Comparison of ENCODE assay signal across 8 cellular contexts in the genomic region with DNA sequence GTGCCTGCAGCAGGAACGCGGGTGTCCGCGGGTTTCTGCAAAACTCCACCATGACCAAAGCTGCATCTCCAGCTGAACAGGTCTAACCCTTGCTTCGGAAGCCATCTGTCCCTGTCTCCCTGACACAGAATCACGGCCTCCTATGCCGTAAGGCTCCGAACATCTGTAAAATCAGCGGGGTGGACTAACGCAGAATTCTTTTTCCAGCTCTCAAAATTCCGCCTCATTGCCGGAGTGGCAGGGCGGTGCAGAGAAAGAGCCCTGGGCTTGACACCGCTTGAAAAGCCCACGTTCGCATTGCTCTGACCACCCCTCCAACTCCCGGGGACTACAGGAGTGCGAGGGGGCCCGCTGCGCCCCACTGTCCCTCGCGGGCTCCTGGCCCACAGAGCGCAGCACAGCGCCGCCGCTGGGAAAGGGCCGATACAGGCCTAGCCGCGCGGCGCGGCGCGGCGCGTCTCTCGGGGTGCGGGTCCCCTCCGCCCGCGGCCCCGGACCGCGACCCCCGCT. TPM values are rescaled to one million over a fixed set of nuclear protein-coding genes. Genes with fewer than 3 reads are reported as not detected.
DNase-seq lines count a peak whose midpoint lies in the region; ATAC-seq and TF ChIP-seq lines count a peak whose summit lies in the region.

No MANE protein-coding gene starts in this region.

- H3K27me3 ChIP-seq in foreskin keratinocyte = no peaks in the 10 kb centered on the region

- peak overlapping the region; percentile 90 for H3K27ac ChIP-seq in foreskin keratinocyte

- H3K36me3 Mint-ChIP-seq in activated CD4-positive, alpha-beta T cell treated with anti-CD3 and anti-CD28 coated beads, Interleukin-2, amount 10 ng/mL, durations not matched to agents 24 days and 14 days (ENCODE audit: low read depth) = no peaks in the 10 kb centered on the region
- H3K36me3 Mint-ChIP-seq in activated CD4-positive, alpha-beta memory T cell treated with anti-CD3 and anti-CD28 coated beads, Interleukin-2, amount 10 ng/mL, durations not matched to agents 7 days and 5 days (ENCODE audit: low read depth) = no peaks in the 10 kb centered on the region

- H3K27ac Mint-ChIP-seq in activated CD4-positive, alpha-beta T cell treated with anti-CD3 and anti-CD28 coated beads, Interleukin-2, amount 10 ng/mL, durations not matched to agents 24 days and 14 days = no peak overlapping the region
- no peak overlapping the region for H3K27ac Mint-ChIP-seq in activated CD4-positive, alpha-beta memory T cell treated with anti-CD3 and anti-CD28 coated beads, Interleukin-2, amount 10 ng/mL, durations not matched to agents 7 days and 5 days

- ATAC-seq in GM21576 (IDR thresholded peaks at IDR 0.05; ENCODE audit: unreplicated experiment) (peak; percentile 53), foreskin keratinocyte (peak; percentile 57), omental fat pad (ENCODE audit: low FRiP score) (peak; percentile 71)

- DNase-seq in activated CD4-positive, alpha-beta T cell treated with anti-CD3 and anti-CD28 coated beads, Interleukin-2, amount 10 ng/mL, durations not matched to agents 24 days and 14 days = no peak
- no peak for DNase-seq in activated CD4-positive, alpha-beta T cell treated with anti-CD3 and anti-CD28 coated beads for 48 hours
- peak; percentile 57 for DNase-seq in HuH-7 (ENCODE audit: low spot score)
- DNase-seq in activated CD4-positive, alpha-beta memory T cell treated with anti-CD3 and anti-CD28 coated beads, Interleukin-2, amount 10 ng/mL, durations not matched to agents 7 days and 5 days = peak; percentile 17
- DNase-seq in foreskin keratinocyte = peak in 1 of 2 donors; percentile 45
- no peak for DNase-seq in omental fat pad (ENCODE audit: low spot score)
- DNase-seq in NCI-H1436 (lab: John Stamatoyannopoulos, UW) = no peak

- H3K4me3 Mint-ChIP-seq in activated CD4-positive, alpha-beta T cell treated with anti-CD3 and anti-CD28 coated beads, Interleukin-2, amount 10 ng/mL, durations not matched to agents 24 days and 14 days = peak overlapping the region; percentile 86
- peak overlapping the region; percentile 81 for H3K4me3 Mint-ChIP-seq in activated CD4-positive, alpha-beta memory T cell treated with anti-CD3 and anti-CD28 coated beads, Interleukin-2, amount 10 ng/mL, durations not matched to agents 7 days and 5 days

- H3K4me1 ChIP-seq in foreskin keratinocyte = peaks cover 29% of the 10 kb centered on the region

- H3K9me3 Mint-ChIP-seq in activated CD4-positive, alpha-beta T cell treated with anti-CD3 and anti-CD28 coated beads, Interleukin-2, amount 10 ng/mL, durations not matched to agents 24 days and 14 days = no peaks in the 10 kb centered on the region
- no peaks in the 10 kb centered on the region for H3K9me3 Mint-ChIP-seq in activated CD4-positive, alpha-beta memory T cell treated with anti-CD3 and anti-CD28 coated beads, Interleukin-2, amount 10 ng/mL, durations not matched to agents 7 days and 5 days

- TF ChIP-seq CTCF in foreskin keratinocyte (conservative IDR thresholded peaks at IDR 0.05) (peak; percentile 56), omental fat pad (IDR thresholded peaks at IDR 0.05) (no peak)

- H3K27me3 Mint-ChIP-seq in activated CD4-positive, alpha-beta T cell treated with anti-CD3 and anti-CD28 coated beads, Interleukin-2, amount 10 ng/mL, durations not matched to agents 24 days and 14 days = peaks cover 31% of the 10 kb centered on the region
- peaks cover 25% of the 10 kb centered on the region for H3K27me3 Mint-ChIP-seq in activated CD4-positive, alpha-beta memory T cell treated with anti-CD3 and anti-CD28 coated beads, Interleukin-2, amount 10 ng/mL, durations not matched to agents 7 days and 5 days

- intact Hi-C loops in activated CD4-positive, alpha-beta T cell treated with anti-CD3 and anti-CD28 coated beads, Interleukin-2, amount 10 ng/mL, durations not matched to agents 24 days and 14 days (cut with micrococcal nuclease) = loop anchor here (1.0 kb wide), 3 partner anchors 139 to 277 kb away; a partner anchor contains a TSS

- CTCF ChIA-PET in activated CD4-positive, alpha-beta memory T cell treated with anti-CD3 and anti-CD28 coated beads, Interleukin-2, amount 10 ng/mL, durations not matched to agents 7 days and 5 days (lab: Charles Lee) = interaction anchor here (0.6 to 2.9 kb wide), 25 partner anchors 9 to 583 kb away, joined by 3 to 22 read pairs (median 6); a partner anchor contains a TSS

- peaks cover 39% of the 10 kb centered on the region for H3K4me1 Mint-ChIP-seq in activated CD4-positive, alpha-beta T cell treated with anti-CD3 and anti-CD28 coated beads, Interleukin-2, amount 10 ng/mL, durations not matched to agents 24 days and 14 days
- H3K4me1 Mint-ChIP-seq in activated CD4-positive, alpha-beta memory T cell treated with anti-CD3 and anti-CD28 coated beads, Interleukin-2, amount 10 ng/mL, durations not matched to agents 7 days and 5 days = peaks cover 49% of the 10 kb centered on the region

- POLR2A ChIA-PET in activated CD4-positive, alpha-beta memory T cell treated with anti-CD3 and anti-CD28 coated beads, Interleukin-2, amount 10 ng/mL, durations not matched to agents 7 days and 5 days (lab: Charles Lee) = interaction anchor here (1.0 to 2.2 kb wide), 6 partner anchors 9 to 163 kb away, joined by 3 to 9 read pairs (median 5); no protein-coding TSS in a partner anchor

RNA-seq across cellular contexts. Expression of a gene that starts 0.4 kb away (rescaled TPM):
- 1.3 TPM in 2 replicates for total RNA-seq in activated CD4-positive, alpha-beta T cell treated with anti-CD3 and anti-CD28 coated beads, Interleukin-2, amount 10 ng/mL, durations not matched to agents 24 days and 14 days
- 1 to 10 TPM; 4.8 to 5.1 TPM for total RNA-seq in activated CD4-positive, alpha-beta memory T cell treated with anti-CD3 and anti-CD28 coated beads, Interleukin-2, amount 10 ng/mL, durations not matched to agents 7 days and 5 days
- 24.3 and 24.5 TPM in 2 replicates for total RNA-seq in foreskin keratinocyte
- 9.4 and 10.1 TPM in 2 replicates for polyA plus RNA-seq in foreskin keratinocyte
- 10 to 100 TPM; 17.5 to 41.3 (median 29.6) TPM for total RNA-seq in omental fat pad

Comparison
In these comparisons a context has a peak if more than half of its experiments do, and no peak if none do; other contexts are left out.
1. DNase-seq: peak in HuH-7 (single experiment) and activated CD4-positive, alpha-beta memory T cell treated with anti-CD3 and anti-CD28 coated beads, Interleukin-2, amount 10 ng/mL, durations not matched to agents 7 days and 5 days (single experiment); none in activated CD4-positive, alpha-beta T cell treated with anti-CD3 and anti-CD28 coated beads, Interleukin-2, amount 10 ng/mL, durations not matched to agents 24 days and 14 days (single experiment), activated CD4-positive, alpha-beta T cell treated with anti-CD3 and anti-CD28 coated beads for 48 hours (single experiment), omental fat pad (single experiment) and NCI-H1436 (single experiment).
2. Peak in every context shown above with its lines, with median percentiles within 50 percentile points of each other: ATAC-seq.